13 cellular contexts compared by ENCODE assay signal in the genomic region with DNA sequence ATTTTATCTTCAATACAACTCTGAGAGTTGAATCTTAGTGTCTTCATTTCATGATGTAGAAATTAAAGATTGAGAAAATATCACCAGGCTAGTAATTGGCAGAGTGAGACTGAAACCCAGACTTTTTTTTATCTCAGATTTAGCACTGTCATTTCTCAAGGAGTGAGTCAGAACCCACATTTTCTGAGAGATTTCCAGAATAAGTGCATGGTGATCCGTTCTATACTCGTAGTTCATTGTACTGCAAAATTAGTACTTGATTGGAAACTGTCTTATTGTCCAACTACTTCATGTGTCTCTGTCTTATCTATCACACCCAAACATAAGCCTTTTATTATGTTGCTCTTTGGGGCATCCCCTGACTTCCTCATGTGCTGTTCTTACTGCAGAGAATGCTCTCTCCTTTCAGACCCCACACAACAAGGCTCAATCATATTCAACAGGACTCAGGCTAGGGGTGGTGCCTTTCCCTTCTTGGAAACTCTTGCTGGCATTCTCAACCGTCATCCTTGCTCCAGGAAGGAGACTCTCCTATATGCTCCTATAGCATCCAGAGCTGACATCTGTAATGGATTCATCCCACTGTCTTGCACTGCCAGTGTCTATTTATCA.
DNase-seq lines count a peak whose midpoint lies in the region; ATAC-seq and TF ChIP-seq lines count a peak whose summit lies in the region.
"Had no signal": no experiment of that assay in that cellular context is flagged by ENCODE, and none has a peak within 500 bp of the region (broad histone marks: within the 10 kb centered on the region; RNA-seq: fewer than 3 reads in every experiment).

No MANE protein-coding gene starts in this region.

- WGBS in aorta, 2 donors, result 4 to 5% methylated on average over 3 of the region's 3 CpGs
- 60 to 72% (median 69%) methylated on average over 3 of the region's 3 CpGs for WGBS in stomach, 5 donors
- WGBS in adrenal gland, 4 donors, result 50 to 65% (median 59%) methylated on average over 3 of the region's 3 CpGs

- TF ChIP-seq EP300 in stomach (IDR thresholded peaks at IDR 0.05), result no peak

- ATAC-seq in SK-N-SH treated with all-trans-retinoic acid at 6 μM for 48 hours (peak; percentile 30), aorta (ENCODE audit: low FRiP score) (no peak)

- H3K27ac ChIP-seq in breast epithelium, result no peak overlapping the region
- peak overlapping the region; percentile 73 to 97 for H3K27ac ChIP-seq in aorta (ENCODE audit: low read depth in 1 of 2, low read length in 2 of 2)
- peak overlapping the region in 2 of 5 donors; percentile 37 to 69 for H3K27ac ChIP-seq in stomach
- no peak overlapping the region for H3K27ac ChIP-seq in left ventricle myocardium inferior (replicated peaks)
- H3K27ac ChIP-seq in adrenal gland, result no peak overlapping the region

- POLR2A ChIA-PET in MCF 10A (lab: Yijun Ruan, JAX), result interaction anchor here (1.1 to 4.9 kb wide), 4 partner anchors 12 to 93 kb away, joined by 3 to 41 read pairs (median 10); no protein-coding TSS in a partner anchor

- DNase-seq in MCF 10A (ENCODE audit: unreplicated experiment) (peak; percentile 61), breast epithelium (ENCODE audit: low spot score in 2 of 2) (no peak), fibroblast of pulmonary artery (ENCODE audit: low read depth) (peak; percentile 50), aorta (no peak), stomach (no peak), left ventricle myocardium inferior (no peak), adrenal gland (no peak)
- DNase-seq: activated CD4-positive, alpha-beta T cell treated with anti-CD3 and anti-CD28 coated beads, Interleukin-2, amount 50 U/mL, for 1 hour; DMS79; midbrain; NCI-H82 had no signal

- H3K27ac Mint-ChIP-seq in MCF 10A (ENCODE audit: low read depth, unreplicated experiment), result peak overlapping the region; percentile 83
- H3K27ac Mint-ChIP-seq: activated naive CD4-positive, alpha-beta T cell treated with anti-CD3 and anti-CD28 coated beads, Interleukin-2, amount 50 U/mL, for 24 hours had no signal

- H3K4me3 ChIP-seq in breast epithelium, result no peak overlapping the region
- H3K4me3 ChIP-seq in fibroblast of pulmonary artery (replicated peaks; ENCODE audit: low read depth, low read length), result no peak overlapping the region
- H3K4me3 ChIP-seq in aorta (ENCODE audit: low read length in 2 of 2), result no peak overlapping the region
- no peak overlapping the region for H3K4me3 ChIP-seq in stomach
- H3K4me3 ChIP-seq in left ventricle myocardium inferior, result no peak overlapping the region
- no peak overlapping the region for H3K4me3 ChIP-seq in adrenal gland

- no peak for TF ChIP-seq POLR2A in breast epithelium (IDR thresholded peaks at IDR 0.05)
- TF ChIP-seq POLR2A in stomach (IDR thresholded peaks at IDR 0.05), result no peak
- no peak for TF ChIP-seq POLR2A in adrenal gland (IDR thresholded peaks at IDR 0.05)

- H3K27me3 ChIP-seq in breast epithelium, result no peaks in the 10 kb centered on the region
- no peaks in the 10 kb centered on the region for H3K27me3 ChIP-seq in aorta (ENCODE audit: control insufficient read depth in 1 of 2, insufficient read depth in 2 of 2, low read length in 1 of 2)
- H3K27me3 ChIP-seq in stomach, result no peaks in the 10 kb centered on the region
- H3K27me3 ChIP-seq in left ventricle myocardium inferior (ENCODE audit: low read depth), result no peaks in the 10 kb centered on the region
- no peaks in the 10 kb centered on the region for H3K27me3 ChIP-seq in adrenal gland

- TF ChIP-seq CTCF in MCF 10A (IDR thresholded peaks at IDR 0.05; ENCODE audit: unreplicated experiment), result no peak
- TF ChIP-seq CTCF in breast epithelium (IDR thresholded peaks at IDR 0.05), result no peak
- TF ChIP-seq CTCF in fibroblast of pulmonary artery (IDR thresholded peaks at IDR 0.05; ENCODE audit: low read length, missing control alignments), result no peak
- TF ChIP-seq CTCF in stomach (IDR thresholded peaks at IDR 0.05), result no peak
- TF ChIP-seq CTCF in left ventricle myocardium inferior (IDR thresholded peaks at IDR 0.05; ENCODE audit: borderline replicate concordance), result no peak
- TF ChIP-seq CTCF in adrenal gland (IDR thresholded peaks at IDR 0.05), result no peak

- H3K9me3 ChIP-seq in breast epithelium, result no peaks in the 10 kb centered on the region
- no peaks in the 10 kb centered on the region for H3K9me3 ChIP-seq in aorta (ENCODE audit: control insufficient read depth, low read length)
- no peaks in the 10 kb centered on the region for H3K9me3 ChIP-seq in stomach
- no peaks in the 10 kb centered on the region for H3K9me3 ChIP-seq in left ventricle myocardium inferior (replicated peaks)
- no peaks in the 10 kb centered on the region for H3K9me3 ChIP-seq in adrenal gland (replicated peaks in 1 of 3)

- peaks cover 50% of the 10 kb centered on the region for H3K4me1 Mint-ChIP-seq in MCF 10A (ENCODE audit: insufficient read depth, unreplicated experiment)
- H3K4me1 Mint-ChIP-seq: activated naive CD4-positive, alpha-beta T cell treated with anti-CD3 and anti-CD28 coated beads, Interleukin-2, amount 50 U/mL, for 24 hours had no signal

- no peak overlapping the region for H3K4me3 Mint-ChIP-seq in MCF 10A (ENCODE audit: unreplicated experiment)
- H3K4me3 Mint-ChIP-seq: activated naive CD4-positive, alpha-beta T cell treated with anti-CD3 and anti-CD28 coated beads, Interleukin-2, amount 50 U/mL, for 24 hours had no signal

- H3K27me3 Mint-ChIP-seq in MCF 10A (ENCODE audit: insufficient read depth, unreplicated experiment), result no peaks in the 10 kb centered on the region

- H3K4me1 ChIP-seq in breast epithelium (no peaks in the 10 kb centered on the region), aorta (ENCODE audit: control insufficient read depth in 1 of 2, insufficient read depth in 2 of 2, low read length in 2 of 2) (peaks cover 10 to 13% of the 10 kb centered on the region in 2 donors), stomach (peaks cover 0 to 12% (median 0%) of the 10 kb centered on the region in 4 donors), left ventricle myocardium inferior (peaks cover 15% of the 10 kb centered on the region), adrenal gland (replicated peaks in 1 of 2) (peaks cover 0 to 5% of the 10 kb centered on the region in 2 donors)

- intact Hi-C loops in MCF 10A (cut with micrococcal nuclease), result no loop called here
- intact Hi-C loops in breast epithelium (cut with DNase I; ENCODE audit: low total_unique reads), result no loop called here
- intact Hi-C loops in aorta (cut with DNase I), result loop anchor here in 1 of 2 donors (5.0 kb wide), 1 partner anchor 145 kb away; no protein-coding TSS in a partner anchor
- intact Hi-C loops in stomach (cut with DNase I; ENCODE audit: low total_unique reads), result no loop called here
- intact Hi-C loops in left ventricle myocardium inferior (cut with micrococcal nuclease), result loop anchor here (10.0 kb wide), 1 partner anchor 88 kb away; no protein-coding TSS in a partner anchor
- intact Hi-C loops in adrenal gland (cut with DNase I), result no loop called here

- H3K36me3 ChIP-seq in breast epithelium, result no peaks in the 10 kb centered on the region
- no peaks in the 10 kb centered on the region for H3K36me3 ChIP-seq in aorta (ENCODE audit: control insufficient read depth in 1 of 2, insufficient read depth in 2 of 2, low read length in 1 of 2)
- H3K36me3 ChIP-seq in stomach, result no peaks in the 10 kb centered on the region
- no peaks in the 10 kb centered on the region for H3K36me3 ChIP-seq in left ventricle myocardium inferior
- H3K36me3 ChIP-seq in adrenal gland (replicated peaks in 1 of 2), result no peaks in the 10 kb centered on the region

- H3K9me3 Mint-ChIP-seq in MCF 10A (ENCODE audit: unreplicated experiment), result no peaks in the 10 kb centered on the region
- H3K9me3 Mint-ChIP-seq: activated naive CD4-positive, alpha-beta T cell treated with anti-CD3 and anti-CD28 coated beads, Interleukin-2, amount 50 U/mL, for 24 hours had no signal

- CTCF ChIA-PET in MCF 10A (lab: Yijun Ruan, JAX), result interaction anchor here (2.7 kb wide), 1 partner anchor 92 kb away, joined by 18 read pairs; no protein-coding TSS in a partner anchor

- no TSS peak for BruUV-seq in MCF 10A (replicated peaks; lab: Mats Ljungman, UMichigan)

- H3K36me3 Mint-ChIP-seq in MCF 10A (ENCODE audit: insufficient read depth, unreplicated experiment), result peaks cover 11% of the 10 kb centered on the region
- H3K36me3 Mint-ChIP-seq: activated naive CD4-positive, alpha-beta T cell treated with anti-CD3 and anti-CD28 coated beads, Interleukin-2, amount 50 U/mL, for 24 hours had no signal

TF ChIP-seq in SK-N-SH treated with all-trans-retinoic acid at 6 μM for 48 hours, 23 proteins besides CTCF, POLR2A, EP300 and RAD21:
- TF ChIP-seq ISL1 (CRISPR knock-in tag; IDR thresholded peaks at IDR 0.05) (peak; percentile 16; the same call in 1 of the 2 replicates), SNAI2 (CRISPR knock-in tag; IDR thresholded peaks at IDR 0.05) (no peak)
TF ChIP-seq in SK-N-SH treated with all-trans-retinoic acid at 6 μM for 48 hours: peak in this region for 1.

Comparison
In these comparisons a context has a peak if more than half of its experiments do, and no peak if none do; other contexts are left out.
1. DNase-seq: peak in MCF 10A (single experiment) and fibroblast of pulmonary artery (single experiment); none in breast epithelium (0 of 2), aorta (0 of 2), stomach (single experiment), left ventricle myocardium inferior (single experiment) and adrenal gland (0 of 7).
2. H3K27ac ChIP-seq: peak in aorta (2 of 2); none in breast epithelium (0 of 2), left ventricle myocardium inferior (single experiment) and adrenal gland (0 of 5).